In the genomic region with DNA sequence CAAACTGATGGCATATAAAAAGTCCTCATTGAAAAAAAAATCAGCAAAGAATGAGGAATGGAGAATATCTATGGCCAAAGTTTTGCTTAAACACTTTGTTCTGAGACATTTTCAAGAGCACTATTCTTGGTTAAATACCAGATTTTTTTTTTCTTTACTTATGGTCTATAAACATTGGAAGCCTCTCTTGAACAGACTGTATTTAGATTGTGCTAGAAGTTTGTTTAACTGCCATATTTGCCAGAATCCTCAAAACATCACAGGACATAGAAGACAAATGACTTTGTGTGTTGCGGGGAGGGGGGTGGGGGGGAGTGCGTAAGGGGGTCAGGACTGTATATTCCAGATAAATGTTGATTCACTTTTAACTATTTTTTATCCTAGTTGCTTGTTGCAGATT, we compare ENCODE assay signal across 19 cellular contexts.
"Had no signal": no experiment of that assay in that cellular context is flagged by ENCODE, and none has a peak within 500 bp of the region (broad histone marks: within the 10 kb centered on the region; RNA-seq: fewer than 3 reads in every experiment).

No MANE protein-coding gene starts in this region.

- H3K36me3 ChIP-seq: thyroid gland had no signal

- H3K36me3 Mint-ChIP-seq: activated CD8-positive, alpha-beta memory T cell treated with anti-CD3 and anti-CD28 coated beads, Interleukin-2, amount 10 ng/mL, durations not matched to agents 7 days and 5 days; activated naive CD4-positive, alpha-beta T cell treated with anti-CD3 and anti-CD28 coated beads, Interleukin-2, amount 50 U/mL, for 24 hours; immature natural killer cell had no signal

- H3K4me3 ChIP-seq: body of pancreas, skin epidermis, thyroid gland had no signal

- H3K4me1 ChIP-seq: thyroid gland had no signal

- H3K27ac ChIP-seq: body of pancreas, epithelial cell of prostate, skin epidermis, thyroid gland had no signal

- H3K27ac Mint-ChIP-seq: activated CD8-positive, alpha-beta memory T cell treated with anti-CD3 and anti-CD28 coated beads, Interleukin-2, amount 10 ng/mL, durations not matched to agents 7 days and 5 days; activated naive CD4-positive, alpha-beta T cell treated with anti-CD3 and anti-CD28 coated beads, Interleukin-2, amount 50 U/mL, for 24 hours; activated T-cell treated with anti-CD3 and anti-CD28 coated beads, Interleukin-2, amount 50 U/mL, for 24 hours; dendritic cell treated with granulocyte-macrophage colony-stimulating factor and Interleukin-4, amounts not matched to agents 40 ng/mL and 50 ng/mL, for 4 days; effector memory CD8-positive, alpha-beta T cell; immature natural killer cell; stimulated activated naive CD8-positive, alpha-beta T cell treated with anti-CD3 and anti-CD28 coated beads, Interleukin-15, amount 100 ng/mL, for 72 hours; T-helper 2 cell treated with Interferon-gamma antibody and Interleukin-4, amounts not matched to agents 5 μg/mL and 100 μg/mL, for 36 hours had no signal

- H3K9me3 Mint-ChIP-seq: activated naive CD4-positive, alpha-beta T cell treated with anti-CD3 and anti-CD28 coated beads, Interleukin-2, amount 50 U/mL, for 24 hours; activated T-cell treated with anti-CD3 and anti-CD28 coated beads, Interleukin-2, amount 50 U/mL, for 24 hours; central memory CD8-positive, alpha-beta T cell; dendritic cell treated with granulocyte-macrophage colony-stimulating factor and Interleukin-4, amounts not matched to agents 40 ng/mL and 50 ng/mL, for 4 days; stimulated activated naive CD8-positive, alpha-beta T cell treated with anti-CD3 and anti-CD28 coated beads, Interleukin-15, amount 100 ng/mL, for 72 hours; T-helper 2 cell treated with Interferon-gamma antibody and Interleukin-4, amounts not matched to agents 5 μg/mL and 100 μg/mL, for 36 hours had no signal

- ATAC-seq: activated CD4-positive, CD25-positive, alpha-beta regulatory T cell treated with anti-CD3 and anti-CD28 coated beads, Interleukin-2, amount 50 U/mL, for 24 hours; activated CD8-positive, alpha-beta memory T cell treated with anti-CD3 and anti-CD28 coated beads, Interleukin-2, amount 10 ng/mL, durations not matched to agents 7 days and 5 days; body of pancreas; effector memory CD8-positive, alpha-beta T cell; stimulated activated naive CD8-positive, alpha-beta T cell treated with anti-CD3 and anti-CD28 coated beads, Interleukin-15, amount 100 ng/mL, for 72 hours had no signal

- H3K27me3 Mint-ChIP-seq: activated CD8-positive, alpha-beta memory T cell treated with anti-CD3 and anti-CD28 coated beads, Interleukin-2, amount 10 ng/mL, durations not matched to agents 7 days and 5 days; activated naive CD4-positive, alpha-beta T cell treated with anti-CD3 and anti-CD28 coated beads, Interleukin-2, amount 50 U/mL, for 24 hours; activated T-cell treated with anti-CD3 and anti-CD28 coated beads, Interleukin-2, amount 50 U/mL, for 24 hours; central memory CD8-positive, alpha-beta T cell; dendritic cell treated with granulocyte-macrophage colony-stimulating factor and Interleukin-4, amounts not matched to agents 40 ng/mL and 50 ng/mL, for 4 days; effector memory CD8-positive, alpha-beta T cell; stimulated activated naive CD8-positive, alpha-beta T cell treated with anti-CD3 and anti-CD28 coated beads, Interleukin-15, amount 100 ng/mL, for 72 hours had no signal

- H3K4me1 Mint-ChIP-seq: activated CD8-positive, alpha-beta memory T cell treated with anti-CD3 and anti-CD28 coated beads, Interleukin-2, amount 10 ng/mL, durations not matched to agents 7 days and 5 days; activated naive CD4-positive, alpha-beta T cell treated with anti-CD3 and anti-CD28 coated beads, Interleukin-2, amount 50 U/mL, for 24 hours; central memory CD8-positive, alpha-beta T cell; immature natural killer cell; stimulated activated naive CD8-positive, alpha-beta T cell treated with anti-CD3 and anti-CD28 coated beads, Interleukin-15, amount 100 ng/mL, for 72 hours had no signal

- H3K4me3 Mint-ChIP-seq: activated CD8-positive, alpha-beta memory T cell treated with anti-CD3 and anti-CD28 coated beads, Interleukin-2, amount 10 ng/mL, durations not matched to agents 7 days and 5 days; activated naive CD4-positive, alpha-beta T cell treated with anti-CD3 and anti-CD28 coated beads, Interleukin-2, amount 50 U/mL, for 24 hours; activated T-cell treated with anti-CD3 and anti-CD28 coated beads, Interleukin-2, amount 50 U/mL, for 24 hours; central memory CD8-positive, alpha-beta T cell; dendritic cell treated with granulocyte-macrophage colony-stimulating factor and Interleukin-4, amounts not matched to agents 40 ng/mL and 50 ng/mL, for 4 days; effector memory CD8-positive, alpha-beta T cell; immature natural killer cell; stimulated activated naive CD8-positive, alpha-beta T cell treated with anti-CD3 and anti-CD28 coated beads, Interleukin-15, amount 100 ng/mL, for 72 hours; T-helper 2 cell treated with Interferon-gamma antibody and Interleukin-4, amounts not matched to agents 5 μg/mL and 100 μg/mL, for 36 hours had no signal

- DNase-seq: activated CD4-positive, alpha-beta T cell treated with anti-CD3 and anti-CD28 coated beads, Interleukin-2, amount 50 U/mL, for 4 hours; activated CD8-positive, alpha-beta memory T cell treated with anti-CD3 and anti-CD28 coated beads, Interleukin-2, amount 10 ng/mL, durations not matched to agents 7 days and 5 days; activated effector memory CD4-positive, alpha-beta T cell treated with Interleukin-2 at 50 U/mL for 16 hours; activated T-cell treated with anti-CD3 and anti-CD28 coated beads, Interleukin-2, amount 50 U/mL, for 24 hours; amniotic stem cell; body of pancreas; effector memory CD8-positive, alpha-beta T cell; glutamatergic neuron; immature natural killer cell; stimulated activated CD4-positive, alpha-beta T cell treated with anti-CD3 and anti-CD28 coated beads, Interleukin-4, amount 100 ng/mL, for 4 hours; stimulated activated naive CD8-positive, alpha-beta T cell treated with anti-CD3 and anti-CD28 coated beads, Interleukin-15, amount 100 ng/mL, for 72 hours had no signal

- H3K27me3 ChIP-seq: body of pancreas, thyroid gland had no signal

- H3K9me3 ChIP-seq: body of pancreas, thyroid gland had no signal
